In genomic region chr6:161378115-161378514, GRCh38 we compare ENCODE assay signal across 29 cellular contexts.
"Had no signal": no experiment of that assay in that cellular context is flagged by ENCODE, and none has a peak within 500 bp of the region (broad histone marks: within the 10 kb centered on the region; RNA-seq: fewer than 3 reads in every experiment).

No MANE protein-coding gene starts in this region.

- FAIRE-seq: colon, endometrium, endothelial cell of umbilical vein, frontal cortex had no signal

- H3K27me3 ChIP-seq: colonic mucosa, dorsolateral prefrontal cortex, esophagus muscularis mucosa, esophagus squamous epithelium, foreskin keratinocyte, gastrocnemius medialis, gastroesophageal sphincter, heart left ventricle, heart right ventricle had no signal

- DNase-seq: colonic mucosa; cortex of kidney; dermis blood vessel endothelial cell; dorsolateral prefrontal cortex; effector CD4-positive, alpha-beta T cell; effector CD8-positive, alpha-beta T cell; effector memory CD4-positive, alpha-beta T cell; effector memory CD8-positive, alpha-beta T cell; endodermal cell; erythroblast; esophagus squamous epithelium; foreskin fibroblast; foreskin keratinocyte; foreskin melanocyte; gastrocnemius medialis; glutamatergic neuron; head of caudate nucleus; heart left ventricle; heart right ventricle had no signal

- H3K9me3 Mint-ChIP-seq: dendritic cell treated with granulocyte-macrophage colony-stimulating factor and Interleukin-4, amounts not matched to agents 40 ng/mL and 50 ng/mL, for 4 days; effector memory CD8-positive, alpha-beta T cell; endodermal cell had no signal

- H3K9me3 ChIP-seq: colonic mucosa, esophagus muscularis mucosa, esophagus squamous epithelium, gastrocnemius medialis, gastroesophageal sphincter, heart left ventricle, heart right ventricle had no signal

- H3K27ac ChIP-seq: colonic mucosa, coronary artery, dorsolateral prefrontal cortex, epithelial cell of prostate, esophagus muscularis mucosa, esophagus squamous epithelium, foreskin keratinocyte, gastrocnemius medialis, gastroesophageal sphincter, heart left ventricle, heart right ventricle had no signal

- ATAC-seq: effector memory CD8-positive, alpha-beta T cell; esophagus mucosa; foreskin keratinocyte; gastrocnemius medialis; gastroesophageal sphincter; heart left ventricle; heart right ventricle had no signal

- H3K27ac Mint-ChIP-seq: dendritic cell treated with granulocyte-macrophage colony-stimulating factor and Interleukin-4, amounts not matched to agents 40 ng/mL and 50 ng/mL, for 4 days; effector memory CD8-positive, alpha-beta T cell; endodermal cell had no signal

- H3K4me3 Mint-ChIP-seq: dendritic cell treated with granulocyte-macrophage colony-stimulating factor and Interleukin-4, amounts not matched to agents 40 ng/mL and 50 ng/mL, for 4 days; effector memory CD8-positive, alpha-beta T cell; endodermal cell had no signal

- H3K36me3 ChIP-seq: colonic mucosa, esophagus muscularis mucosa, esophagus squamous epithelium, gastrocnemius medialis, heart left ventricle, heart right ventricle had no signal

- H3K4me3 ChIP-seq: colonic mucosa, coronary artery, dorsolateral prefrontal cortex, esophagus muscularis mucosa, esophagus squamous epithelium, gastrocnemius medialis, gastroesophageal sphincter, heart left ventricle, heart right ventricle had no signal
